ENCODE assay signal across 8 cellular contexts in the genomic region with DNA sequence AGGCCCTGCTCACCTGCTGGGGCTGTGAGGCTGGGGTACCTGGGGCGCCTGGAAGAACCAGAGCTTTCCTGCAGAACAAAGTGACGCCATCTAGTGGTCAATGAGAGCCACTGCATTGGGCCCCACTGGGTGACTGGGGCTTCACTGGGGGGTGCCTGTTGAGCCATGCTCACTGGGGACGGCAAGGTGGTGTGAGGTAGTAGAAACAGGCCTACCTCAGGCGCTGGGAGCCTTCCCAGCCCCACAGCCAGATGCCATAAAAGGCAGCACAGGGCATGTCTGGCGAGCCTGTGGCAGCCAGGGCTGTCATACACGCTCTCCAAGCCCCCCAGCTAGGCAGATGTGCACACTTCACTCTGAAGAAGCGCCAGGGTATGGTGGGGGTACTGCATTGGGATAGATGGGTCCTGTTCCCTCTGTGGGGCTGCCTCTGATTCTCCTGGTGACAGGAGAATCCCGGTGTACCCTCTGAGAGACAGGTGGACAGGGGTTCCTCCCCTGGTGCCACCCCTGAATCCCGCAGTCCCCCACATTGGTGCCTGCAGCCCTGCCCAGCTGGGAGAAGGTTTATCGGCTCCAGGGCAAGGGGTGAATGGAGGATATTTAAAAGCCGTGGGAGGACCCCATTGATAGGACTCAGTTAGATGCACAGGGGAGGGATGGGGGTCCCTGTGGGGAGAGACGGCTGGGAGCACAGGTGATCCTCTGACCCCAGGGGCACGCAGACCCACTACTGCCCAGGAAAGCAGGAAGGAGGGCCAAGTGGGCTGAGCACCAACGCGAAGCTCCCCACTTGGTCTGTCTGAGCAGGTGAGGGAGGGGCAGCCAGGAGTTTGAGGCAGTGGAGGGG.
A peak's percentile ranks its signal among the peaks of the same experiment; 100 is the strongest.
DNase-seq lines count a peak whose midpoint lies in the region; FAIRE-seq and TF ChIP-seq lines count a peak whose summit lies in the region.

No MANE protein-coding gene starts in this region.

- H3K4me2 ChIP-seq in neural cell (ENCODE audit: low read length): no peak overlapping the region

- no peaks in the 10 kb centered on the region for H3K9me2 ChIP-seq in neural cell (ENCODE audit: insufficient read depth, low read length)

- 84% methylated on average over 8 of the region's 15 CpGs for WGBS in suprapubic skin

- H3F3A ChIP-seq in neural cell (ENCODE audit: insufficient read depth, low read length, poor library complexity, severe bottlenecking): no peaks in the 10 kb centered on the region

- H3K27ac ChIP-seq in neural cell (ENCODE audit: low read length): no peak overlapping the region
- no peak overlapping the region for H3K27ac ChIP-seq in suprapubic skin

- no peaks in the 10 kb centered on the region for H3K36me3 Mint-ChIP-seq in chondrocyte (ENCODE audit: low read depth)

- H3K4me1 ChIP-seq in suprapubic skin: no peaks in the 10 kb centered on the region

- no peak overlapping the region for H3K4me3 Mint-ChIP-seq in chondrocyte (ENCODE audit: unreplicated experiment)

- no peak for TF ChIP-seq EP300 in neural cell (conservative IDR thresholded peaks at IDR 0.05; ENCODE audit: poor library complexity, severe bottlenecking)
- TF ChIP-seq EP300 in suprapubic skin (IDR thresholded peaks at IDR 0.05): no peak

- no peaks in the 10 kb centered on the region for H3K79me2 ChIP-seq in neural cell (replicated peaks; ENCODE audit: insufficient read depth, low read length)

- TF ChIP-seq CTCF in AG10803 (conservative IDR thresholded peaks at IDR 0.05; ENCODE audit: low read length): peak; percentile 65
- TF ChIP-seq CTCF in WI38 (IDR thresholded peaks at IDR 0.05; ENCODE audit: low read depth, low read length): peak; percentile 95
- TF ChIP-seq CTCF in chondrocyte (IDR thresholded peaks at IDR 0.05): peak; percentile 92
- peak; percentile 50 for TF ChIP-seq CTCF in neural cell (IDR thresholded peaks at IDR 0.05; ENCODE audit: poor library complexity, severe bottlenecking)
- TF ChIP-seq CTCF in suprapubic skin (IDR thresholded peaks at IDR 0.05): peak in 1 of 2 donors; percentile 59

- TF ChIP-seq POLR2A in H54 (IDR thresholded peaks at IDR 0.05; ENCODE audit: low read depth, low read length) (no peak), suprapubic skin (IDR thresholded peaks at IDR 0.05) (no peak)

- H3K4me3 ChIP-seq in AG10803 (ENCODE audit: low read length) (no peak overlapping the region), WI38 (ENCODE audit: low read depth, low read length) (no peak overlapping the region), neural cell (ENCODE audit: low read length) (no peak overlapping the region), MG63 (no peak overlapping the region), suprapubic skin (no peak overlapping the region)

- H3K9me3 ChIP-seq in neural cell (ENCODE audit: low read length): no peaks in the 10 kb centered on the region
- no peaks in the 10 kb centered on the region for H3K9me3 ChIP-seq in MG63
- H3K9me3 ChIP-seq in suprapubic skin: no peaks in the 10 kb centered on the region

- H3K9me3 Mint-ChIP-seq in chondrocyte (ENCODE audit: low read depth): no peaks in the 10 kb centered on the region

- no peak for TF ChIP-seq RAD21 in neural cell (conservative IDR thresholded peaks at IDR 0.05)

- FAIRE-seq in H54 (lab: Jason Lieb, UNC): no peak

- H3K36me3 ChIP-seq in neural cell (ENCODE audit: insufficient read depth, low read length): no peaks in the 10 kb centered on the region
- no peaks in the 10 kb centered on the region for H3K36me3 ChIP-seq in MG63
- no peaks in the 10 kb centered on the region for H3K36me3 ChIP-seq in suprapubic skin

- no peak overlapping the region for H2AFZ ChIP-seq in neural cell (ENCODE audit: low read depth, low read length)

- H3K27ac Mint-ChIP-seq in chondrocyte (ENCODE audit: unreplicated experiment): no peak overlapping the region

- DNase-seq in AG10803 (ENCODE audit: low read depth) (no peak), H54 (ENCODE audit: insufficient read length, low spot score) (peak; percentile 59), chondrocyte (ENCODE audit: low spot score) (peak; percentile 77), NCI-H1436 (lab: John Stamatoyannopoulos, UW) (no peak), MG63 (no peak), suprapubic skin (ENCODE audit: low spot score in 2 of 2) (no peak)

- H3K9ac ChIP-seq in neural cell (ENCODE audit: low read length): no peak overlapping the region

- H3K27me3 Mint-ChIP-seq in chondrocyte (ENCODE audit: low read depth): no peaks in the 10 kb centered on the region

- H3K4me1 Mint-ChIP-seq in chondrocyte (ENCODE audit: low read depth): no peaks in the 10 kb centered on the region

- H3K27me3 ChIP-seq in neural cell (ENCODE audit: insufficient read depth, low read depth, low read length) (no peaks in the 10 kb centered on the region), MG63 (no peaks in the 10 kb centered on the region), suprapubic skin (peaks cover 2% of the 10 kb centered on the region)

- H4K20me1 ChIP-seq in neural cell (ENCODE audit: insufficient read depth): no peaks in the 10 kb centered on the region

TF ChIP-seq in neural cell, 6 proteins besides CTCF, POLR2A, EP300 and RAD21:
- TF ChIP-seq MXI1 (conservative IDR thresholded peaks at IDR 0.05; ENCODE audit: poor library complexity, severe bottlenecking): no peak
- no peak for TF ChIP-seq EZH2 (IDR thresholded peaks at IDR 0.05; ENCODE audit: borderline replicate concordance, insufficient read depth, low read length, poor library complexity, severe bottlenecking)
- TF ChIP-seq SMC3 (conservative IDR thresholded peaks at IDR 0.05; ENCODE audit: poor library complexity): peak; percentile 33

Comparison
In these comparisons a context has a peak if more than half of its experiments do, and no peak if none do; other contexts are left out.
1. DNase-seq: peak in H54 (single experiment) and chondrocyte (single experiment); none in AG10803 (single experiment), NCI-H1436 (single experiment), MG63 (single experiment) and suprapubic skin (0 of 2).